8 cellular contexts compared by ENCODE assay signal in the genomic region with DNA sequence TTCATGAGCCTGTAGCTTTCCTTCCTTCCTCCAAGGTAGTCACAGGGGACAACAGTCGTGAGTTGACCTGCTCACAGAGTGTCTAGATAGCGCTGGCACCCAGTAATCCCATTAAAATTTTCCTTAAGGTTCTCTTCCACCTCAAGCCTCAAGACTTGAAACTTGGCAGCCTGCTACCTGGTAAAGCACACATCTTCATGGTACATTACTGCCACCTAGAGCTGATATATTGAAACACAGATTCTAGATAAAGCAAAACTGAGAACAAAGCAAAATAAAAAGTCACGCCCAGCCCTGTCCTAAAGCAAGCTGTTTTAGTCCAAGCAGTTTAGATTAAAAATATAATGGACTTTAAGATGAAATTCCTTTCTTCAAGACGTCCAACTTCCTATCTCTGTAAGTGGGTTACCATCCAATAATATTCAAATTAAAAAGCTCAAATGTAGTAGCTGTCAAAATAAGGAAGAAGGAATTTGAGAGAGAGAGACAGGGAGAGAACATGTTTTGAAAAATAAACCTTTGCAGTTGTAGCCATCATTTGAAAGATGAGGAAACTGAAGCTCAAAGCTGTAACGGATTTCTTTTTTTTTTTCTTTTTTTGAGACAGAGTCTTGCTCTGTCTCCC. TPM values are rescaled to one million over a fixed set of nuclear protein-coding genes. Genes with fewer than 3 reads are reported as not detected.
DNase-seq lines count a peak whose midpoint lies in the region; ATAC-seq lines count a peak whose summit lies in the region.

No MANE protein-coding gene starts in this region.

- no peaks in the 10 kb centered on the region for H3K27me3 ChIP-seq in adipocyte (replicated peaks; ENCODE audit: control insufficient read depth, insufficient read depth, low read length)

- no peak overlapping the region for H3K4me3 Mint-ChIP-seq in activated T-cell treated with anti-CD3 and anti-CD28 coated beads, Interleukin-2, amount 50 U/mL, for 4 hours
- H3K4me3 Mint-ChIP-seq in activated T-cell treated with anti-CD3 and anti-CD28 coated beads, Interleukin-2, amount 50 U/mL, for 24 hours: no peak overlapping the region

- ATAC-seq in activated T-cell treated with anti-CD3 and anti-CD28 coated beads, Interleukin-2, amount 50 U/mL, for 4 hours: peak; percentile 61 to 85
- ATAC-seq in HG03108 (IDR thresholded peaks at IDR 0.05; ENCODE audit: unreplicated experiment) (peak; percentile 52), left cardiac atrium (peak; percentile 79 to 85)

- no peak overlapping the region for H3K27ac Mint-ChIP-seq in activated T-cell treated with anti-CD3 and anti-CD28 coated beads, Interleukin-2, amount 50 U/mL, for 24 hours

- peak overlapping the region; percentile 69 for H3K9ac ChIP-seq in adipocyte (ENCODE audit: low read length)

- intact Hi-C loops in left cardiac atrium (cut with DNase I): loop anchor here (2.0 to 10.0 kb wide), 3 partner anchors 158 to 272 kb away; no protein-coding TSS in a partner anchor

- H3K27me3 Mint-ChIP-seq in activated T-cell treated with anti-CD3 and anti-CD28 coated beads, Interleukin-2, amount 50 U/mL, for 4 hours (ENCODE audit: low read depth): peaks cover 2% of the 10 kb centered on the region
- peaks cover 16% of the 10 kb centered on the region for H3K27me3 Mint-ChIP-seq in activated T-cell treated with anti-CD3 and anti-CD28 coated beads, Interleukin-2, amount 50 U/mL, for 24 hours

- H3K4me3 ChIP-seq in adipocyte (ENCODE audit: low read length): no peak overlapping the region

- H3K4me1 Mint-ChIP-seq in activated T-cell treated with anti-CD3 and anti-CD28 coated beads, Interleukin-2, amount 50 U/mL, for 4 hours (ENCODE audit: low read depth): peaks cover 9% of the 10 kb centered on the region
- peaks cover 14% of the 10 kb centered on the region for H3K4me1 Mint-ChIP-seq in activated T-cell treated with anti-CD3 and anti-CD28 coated beads, Interleukin-2, amount 50 U/mL, for 24 hours (ENCODE audit: low read depth)

- H3K36me3 ChIP-seq in adipocyte (ENCODE audit: control insufficient read depth, insufficient read depth, low read length, severe bottlenecking): no peaks in the 10 kb centered on the region

- H3K9me3 Mint-ChIP-seq in activated T-cell treated with anti-CD3 and anti-CD28 coated beads, Interleukin-2, amount 50 U/mL, for 4 hours: peaks cover 8% of the 10 kb centered on the region
- no peaks in the 10 kb centered on the region for H3K9me3 Mint-ChIP-seq in activated T-cell treated with anti-CD3 and anti-CD28 coated beads, Interleukin-2, amount 50 U/mL, for 24 hours

- H3K4me1 ChIP-seq in adipocyte (ENCODE audit: control insufficient read depth, insufficient read depth, low read length): peaks cover 40% of the 10 kb centered on the region

- peaks cover 4% of the 10 kb centered on the region for H3K9me3 ChIP-seq in adipocyte (ENCODE audit: control insufficient read depth, low read length)

- DNase-seq in activated T-cell treated with anti-CD3 and anti-CD28 coated beads, Interleukin-2, amount 50 U/mL, for 4 hours: no peak
- no peak for DNase-seq in activated T-cell treated with anti-CD3 and anti-CD28 coated beads, Interleukin-2, amount 50 U/mL, for 24 hours
- peak; percentile 40 for DNase-seq in NCI-H460 (ENCODE audit: extremely low read depth, low read depth)
- peak; percentile 90 for DNase-seq in adipocyte (ENCODE audit: low read depth)
- no peak for DNase-seq in left cardiac atrium
- DNase-seq in retina: peak; percentile 62
- DNase-seq in ureter (ENCODE audit: low spot score): no peak

- H3K36me3 Mint-ChIP-seq in activated T-cell treated with anti-CD3 and anti-CD28 coated beads, Interleukin-2, amount 50 U/mL, for 4 hours (ENCODE audit: insufficient read depth): no peaks in the 10 kb centered on the region
- no peaks in the 10 kb centered on the region for H3K36me3 Mint-ChIP-seq in activated T-cell treated with anti-CD3 and anti-CD28 coated beads, Interleukin-2, amount 50 U/mL, for 24 hours (ENCODE audit: low read depth)

RNA-seq across cellular contexts. Expression of a gene that starts 50.7 kb away (rescaled TPM):
- 10 to 100 TPM; 27.4 to 49.8 (median 27.5) TPM for total RNA-seq in activated T-cell treated with anti-CD3 and anti-CD28 coated beads, Interleukin-2, amount 50 U/mL, for 4 hours
- total RNA-seq in NCI-H460 (2014; rRNA removed; shearing (Covaris generic)): 1.7 and 2.7 TPM in 2 replicates
- 1.4 and 1.6 TPM in 2 replicates for polyA plus RNA-seq in NCI-H460 (2014; cell fraction: nucleus; rRNA removed)
- total RNA-seq in left cardiac atrium (1 to 10 TPM; 2.3 to 3.2 TPM), ureter (2.1 TPM)

Comparison
In these comparisons a context has a peak if more than half of its experiments do, and no peak if none do; other contexts are left out.
1. DNase-seq: peak in NCI-H460 (single experiment), adipocyte (single experiment) and retina (single experiment); none in activated T-cell treated with anti-CD3 and anti-CD28 coated beads, Interleukin-2, amount 50 U/mL, for 4 hours (single experiment), activated T-cell treated with anti-CD3 and anti-CD28 coated beads, Interleukin-2, amount 50 U/mL, for 24 hours (single experiment), left cardiac atrium (single experiment) and ureter (single experiment).
2. Peak in every context shown above with its lines, with median percentiles within 50 percentile points of each other: ATAC-seq.